Comparison of ENCODE assay signal across 8 cellular contexts in genomic region chr17:7912927-7913524, GRCh38. TPM values are rescaled to one million over a fixed set of nuclear protein-coding genes. Genes with fewer than 3 reads are reported as not detected.
A peak's percentile ranks its signal among the peaks of the same experiment; 100 is the strongest.
DNase-seq lines count a peak whose midpoint lies in the region; ATAC-seq and TF ChIP-seq lines count a peak whose summit lies in the region.

No MANE protein-coding gene starts in this region.

- no peak overlapping the region for H3K4me2 ChIP-seq in hepatocyte

- peaks cover 33% of the 10 kb centered on the region in 2 donors for H3K36me3 ChIP-seq in ascending aorta
- no peaks in the 10 kb centered on the region for H3K36me3 ChIP-seq in hepatocyte (replicated peaks; ENCODE audit: insufficient read depth, low read depth)

- H3K4me3 Mint-ChIP-seq in stimulated activated effector memory CD8-positive, alpha-beta T cell treated with anti-CD3 and anti-CD28 coated beads, Interleukin-12 subunit alpha, Interleukin-12 subunit beta, amount 100 ng/mL, for 72 hours, result no peak overlapping the region

- TF ChIP-seq CTCF in ascending aorta (IDR thresholded peaks at IDR 0.05), result peak; percentile 63 to 72 (median 66)
- peak; percentile 70 for TF ChIP-seq CTCF in hepatocyte (IDR thresholded peaks at IDR 0.05; ENCODE audit: poor library complexity)

- H3K4me1 Mint-ChIP-seq in stimulated activated effector memory CD8-positive, alpha-beta T cell treated with anti-CD3 and anti-CD28 coated beads, Interleukin-12 subunit alpha, Interleukin-12 subunit beta, amount 100 ng/mL, for 72 hours, result peaks cover 34% of the 10 kb centered on the region

- peaks cover 5% of the 10 kb centered on the region for H3K36me3 Mint-ChIP-seq in stimulated activated effector memory CD8-positive, alpha-beta T cell treated with anti-CD3 and anti-CD28 coated beads, Interleukin-12 subunit alpha, Interleukin-12 subunit beta, amount 100 ng/mL, for 72 hours

- intact Hi-C loops in ascending aorta (cut with DNase I), result loop anchor here (1.0 to 5.0 kb wide), 2 partner anchors 77 to 144 kb away; no protein-coding TSS in a partner anchor

- H3K4me3 ChIP-seq in ascending aorta, result no peak overlapping the region
- no peak overlapping the region for H3K4me3 ChIP-seq in hepatocyte

- H3K79me2 ChIP-seq in hepatocyte, result no peaks in the 10 kb centered on the region

- peak; percentile 45 for ATAC-seq in stimulated activated effector memory CD8-positive, alpha-beta T cell treated with anti-CD3 and anti-CD28 coated beads, Interleukin-12 subunit alpha, Interleukin-12 subunit beta, amount 100 ng/mL, for 72 hours
- ATAC-seq in GM21381 (IDR thresholded peaks at IDR 0.05; ENCODE audit: unreplicated experiment) (no peak), GM19395 (IDR thresholded peaks at IDR 0.05; ENCODE audit: unreplicated experiment) (no peak)

- H3K9me3 Mint-ChIP-seq in stimulated activated effector memory CD8-positive, alpha-beta T cell treated with anti-CD3 and anti-CD28 coated beads, Interleukin-12 subunit alpha, Interleukin-12 subunit beta, amount 100 ng/mL, for 72 hours, result no peaks in the 10 kb centered on the region

- H3K27ac Mint-ChIP-seq in stimulated activated effector memory CD8-positive, alpha-beta T cell treated with anti-CD3 and anti-CD28 coated beads, Interleukin-12 subunit alpha, Interleukin-12 subunit beta, amount 100 ng/mL, for 72 hours, result peak overlapping the region; percentile 90

- H3K27ac ChIP-seq in ascending aorta, result no peak overlapping the region
- no peak overlapping the region for H3K27ac ChIP-seq in hepatocyte

- no peak overlapping the region for H2AFZ ChIP-seq in hepatocyte

- DNase-seq in DMS53 treated with DMSO at 0.1 percent for 48 hours (lab: John Stamatoyannopoulos, UW; ENCODE audit: unreplicated experiment) (peak; percentile 92), HK-2 (ENCODE audit: unreplicated experiment) (peak; percentile 26), OCI-M1 (lab: John Stamatoyannopoulos, UW) (peak; percentile 94), ascending aorta (ENCODE audit: low spot score in 2 of 2) (no peak), hepatocyte (ENCODE audit: low spot score) (peak; percentile 80)
- peak in 1 of 2 donors; percentile 62 for DNase-seq in stimulated activated effector memory CD8-positive, alpha-beta T cell treated with anti-CD3 and anti-CD28 coated beads, Interleukin-12 subunit alpha, Interleukin-12 subunit beta, amount 100 ng/mL, for 72 hours (ENCODE audit: low spot score in 2 of 2)

- H3K4me1 ChIP-seq in ascending aorta, result peaks cover 6 to 11% of the 10 kb centered on the region in 2 donors
- peaks cover 17% of the 10 kb centered on the region for H3K4me1 ChIP-seq in hepatocyte (ENCODE audit: insufficient read depth)

- H3K9me3 ChIP-seq in ascending aorta (no peaks in the 10 kb centered on the region), hepatocyte (ENCODE audit: low read depth) (no peaks in the 10 kb centered on the region)

- no peaks in the 10 kb centered on the region for H3K9me2 ChIP-seq in hepatocyte (replicated peaks; ENCODE audit: insufficient read depth)

- 39% methylated on average over 3 of the region's 3 CpGs for WGBS in hepatocyte (ENCODE audit: low lambda C conversion rate, missing lambda C conversion rate)

- H3K27me3 ChIP-seq in ascending aorta (no peaks in the 10 kb centered on the region), hepatocyte (no peaks in the 10 kb centered on the region)

- H4K20me1 ChIP-seq in hepatocyte (ENCODE audit: insufficient read depth, poor library complexity, severe bottlenecking), result no peaks in the 10 kb centered on the region

RNA-seq across cellular contexts. Expression of gene RNF227, which starts 3.1 kb away (rescaled TPM):
- total RNA-seq in ascending aorta (0.32 TPM), hepatocyte (2.9 and 3.5 TPM in 2 replicates)
- polyA plus RNA-seq in hepatocyte, result 2.5 and 4.8 TPM in 2 replicates

RNA-seq across cellular contexts. Expression of gene KCNAB3, which starts 16.6 kb away (rescaled TPM):
- not detected for total RNA-seq in ascending aorta
- total RNA-seq in hepatocyte, result 1.4 and 1.8 TPM in 2 replicates
- 1.8 and 3.8 TPM in 2 replicates for polyA plus RNA-seq in hepatocyte

RNA-seq across cellular contexts. Expression of gene TRAPPC1, which starts 18.7 kb away (rescaled TPM):
- 36.0 TPM for total RNA-seq in ascending aorta
- total RNA-seq in hepatocyte, result 20.7 and 29.5 TPM in 2 replicates
- 272 and 299 TPM in 2 replicates for polyA plus RNA-seq in hepatocyte

RNA-seq across cellular contexts. Expression of gene CNTROB, which starts 19.0 kb away (rescaled TPM):
- 13.7 TPM for total RNA-seq in ascending aorta
- 19.4 and 21.1 TPM in 2 replicates for total RNA-seq in hepatocyte
- 30.6 and 37.5 TPM in 2 replicates for polyA plus RNA-seq in hepatocyte

RNA-seq across cellular contexts. Expression of gene CHD3, which starts 24.4 kb away (rescaled TPM):
- 102 TPM for total RNA-seq in ascending aorta
- 65.6 and 75.3 TPM in 2 replicates for total RNA-seq in hepatocyte
- 41.2 and 49.4 TPM in 2 replicates for polyA plus RNA-seq in hepatocyte

Comparison
In these comparisons a context has a peak if more than half of its experiments do, and no peak if none do; other contexts are left out.
1. DNase-seq: peak in DMS53 treated with DMSO at 0.1 percent for 48 hours (single experiment), HK-2 (single experiment), OCI-M1 (single experiment) and hepatocyte (single experiment); none in ascending aorta (0 of 2).